ENCODE assay signal across 7 cellular contexts in the genomic region with DNA sequence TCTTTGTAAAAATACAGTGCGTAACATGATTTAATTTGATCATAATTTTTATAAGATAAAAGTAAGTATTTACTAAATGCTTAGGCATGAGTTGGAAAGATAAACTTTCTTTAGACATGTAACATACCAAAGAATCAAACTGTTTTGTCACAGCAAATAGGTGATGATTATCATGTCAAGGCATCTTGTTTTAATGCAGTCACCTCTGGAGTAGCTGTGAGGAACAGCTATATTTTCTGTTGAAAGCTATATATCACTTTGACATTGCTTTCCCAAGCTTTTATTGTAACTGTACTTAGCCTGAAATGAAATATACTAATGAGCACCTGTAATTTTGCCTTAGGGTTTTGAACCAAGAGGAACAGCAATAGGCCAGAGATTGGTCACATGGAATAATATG.
"Had no signal": no experiment of that assay in that cellular context is flagged by ENCODE, and none has a peak within 500 bp of the region (broad histone marks: within the 10 kb centered on the region; RNA-seq: fewer than 3 reads in every experiment).

No MANE protein-coding gene starts in this region.

- H3K9me3 Mint-ChIP-seq: GM23338, H9, HFFc6, IgD-negative memory B cell had no signal

- H3K4me3 ChIP-seq: GM23338 had no signal

- H3K27ac ChIP-seq: HL-60 had no signal

- H3K4me2 ChIP-seq: GM23338 had no signal

- ATAC-seq: GM23338, HepG2 had no signal

- H3K4me3 Mint-ChIP-seq: GM23338, H9, HFFc6, IgD-negative memory B cell had no signal

- H2AFZ ChIP-seq: GM23338 had no signal

- DNase-seq: H9, HCEC 1CT, HFFc6 had no signal

- H3K27me3 Mint-ChIP-seq: IgD-negative memory B cell had no signal

- H3K27ac Mint-ChIP-seq: GM23338, HFFc6, IgD-negative memory B cell had no signal
